11 cellular contexts compared by ENCODE assay signal in the genomic region with DNA sequence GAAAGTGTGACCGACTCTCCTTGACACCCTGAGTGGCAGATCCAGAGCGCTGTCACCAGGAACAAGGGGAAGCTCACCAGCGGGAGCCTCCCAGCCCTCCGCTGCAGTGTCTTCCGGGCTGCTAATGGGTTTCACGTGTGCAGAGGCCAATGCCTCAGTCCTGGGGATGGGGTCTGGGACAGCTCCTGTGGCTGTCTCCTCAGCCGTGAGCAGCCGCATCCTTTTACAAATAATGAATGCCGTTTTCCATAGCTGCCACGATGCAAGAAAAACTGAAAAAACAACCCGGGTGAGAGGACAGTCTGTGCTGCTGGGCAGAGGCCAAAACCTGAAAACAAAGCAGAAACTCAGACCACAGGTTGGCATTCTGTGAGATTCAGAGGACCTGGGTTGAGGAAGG.
A peak's percentile ranks its signal among the peaks of the same experiment; 100 is the strongest.
DNase-seq lines count a peak whose midpoint lies in the region; ATAC-seq and TF ChIP-seq lines count a peak whose summit lies in the region.
"Had no signal": no experiment of that assay in that cellular context is flagged by ENCODE, and none has a peak within 500 bp of the region (broad histone marks: within the 10 kb centered on the region; RNA-seq: fewer than 3 reads in every experiment).

No MANE protein-coding gene starts in this region.

- no peaks in the 10 kb centered on the region for H3K36me3 ChIP-seq in right lobe of liver
- H3K36me3 ChIP-seq in suprapubic skin = no peaks in the 10 kb centered on the region

- H3K27ac ChIP-seq in right lobe of liver (peak overlapping the region in 1 of 3 donors; percentile 5), suprapubic skin (peak overlapping the region; percentile 71), coronary artery (peak overlapping the region in 1 of 2 donors; percentile 42)

- CTCF ChIA-PET in activated CD4-positive, alpha-beta T cell treated with anti-CD3 and anti-CD28 coated beads, Interleukin-2, amount 10 ng/mL, durations not matched to agents 7 days and 5 days (lab: Charles Lee) = no interaction called here
- CTCF ChIA-PET in T-cell (lab: Charles Lee) = interaction anchor here in 1 of 2 donors (1.0 kb wide), 1 partner anchor 196 kb away, joined by 4 read pairs; no protein-coding TSS in a partner anchor

- H3K4me3 Mint-ChIP-seq in activated CD4-positive, alpha-beta T cell treated with anti-CD3 and anti-CD28 coated beads, Interleukin-2, amount 10 ng/mL, durations not matched to agents 7 days and 5 days = no peak overlapping the region
- H3K4me3 Mint-ChIP-seq in T-cell = peak overlapping the region in 1 of 3 donors; percentile 75
- H3K4me3 Mint-ChIP-seq: activated B cell treated with CpG ODN at 0.5 μM for 24 hours had no signal

- no peak for TF ChIP-seq EP300 in suprapubic skin (IDR thresholded peaks at IDR 0.05)

- intact Hi-C loops in right lobe of liver (cut with DNase I) = no loop called here

- H3K36me3 Mint-ChIP-seq in activated CD4-positive, alpha-beta T cell treated with anti-CD3 and anti-CD28 coated beads, Interleukin-2, amount 10 ng/mL, durations not matched to agents 7 days and 5 days (ENCODE audit: low read depth) = no peaks in the 10 kb centered on the region
- no peaks in the 10 kb centered on the region for H3K36me3 Mint-ChIP-seq in T-cell

- H3K9me3 ChIP-seq in right lobe of liver = no peaks in the 10 kb centered on the region
- no peaks in the 10 kb centered on the region for H3K9me3 ChIP-seq in suprapubic skin

- H3K27me3 ChIP-seq in right lobe of liver (no peaks in the 10 kb centered on the region), suprapubic skin (no peaks in the 10 kb centered on the region)

- H3K4me1 Mint-ChIP-seq in activated CD4-positive, alpha-beta T cell treated with anti-CD3 and anti-CD28 coated beads, Interleukin-2, amount 10 ng/mL, durations not matched to agents 7 days and 5 days = peaks cover 38% of the 10 kb centered on the region
- peaks cover 50 to 65% (median 59%) of the 10 kb centered on the region in 3 donors for H3K4me1 Mint-ChIP-seq in T-cell

- H3K27me3 Mint-ChIP-seq in activated CD4-positive, alpha-beta T cell treated with anti-CD3 and anti-CD28 coated beads, Interleukin-2, amount 10 ng/mL, durations not matched to agents 7 days and 5 days = no peaks in the 10 kb centered on the region
- no peaks in the 10 kb centered on the region for H3K27me3 Mint-ChIP-seq in T-cell

- no peak overlapping the region for H3K4me3 ChIP-seq in right lobe of liver
- H3K4me3 ChIP-seq in suprapubic skin = no peak overlapping the region
- H3K4me3 ChIP-seq in coronary artery = no peak overlapping the region

- TF ChIP-seq CTCF in right lobe of liver (IDR thresholded peaks at IDR 0.05) (no peak), suprapubic skin (IDR thresholded peaks at IDR 0.05) (no peak), coronary artery (IDR thresholded peaks at IDR 0.05) (no peak)

- TF ChIP-seq POLR2A in right lobe of liver (IDR thresholded peaks at IDR 0.05) = no peak
- TF ChIP-seq POLR2A in suprapubic skin (IDR thresholded peaks at IDR 0.05) = no peak

- no peaks in the 10 kb centered on the region for H3K9me3 Mint-ChIP-seq in activated CD4-positive, alpha-beta T cell treated with anti-CD3 and anti-CD28 coated beads, Interleukin-2, amount 10 ng/mL, durations not matched to agents 7 days and 5 days
- no peaks in the 10 kb centered on the region for H3K9me3 Mint-ChIP-seq in T-cell
- H3K9me3 Mint-ChIP-seq: activated B cell treated with CpG ODN at 0.5 μM for 24 hours had no signal

- 21% methylated on average over 9 of the region's 11 CpGs for WGBS in right lobe of liver (ENCODE audit: insufficient coverage, low coverage, low lambda C conversion rate, missing lambda C conversion rate)
- 48% methylated on average over 10 of the region's 11 CpGs for WGBS in suprapubic skin

- peak overlapping the region; percentile 43 for H3K27ac Mint-ChIP-seq in activated CD4-positive, alpha-beta T cell treated with anti-CD3 and anti-CD28 coated beads, Interleukin-2, amount 10 ng/mL, durations not matched to agents 7 days and 5 days
- H3K27ac Mint-ChIP-seq in T-cell = peak overlapping the region; percentile 57 to 81
- H3K27ac Mint-ChIP-seq: activated B cell treated with CpG ODN at 0.5 μM for 24 hours had no signal

- no peak for DNase-seq in activated CD4-positive, alpha-beta T cell treated with anti-CD3 and anti-CD28 coated beads, Interleukin-2, amount 10 ng/mL, durations not matched to agents 7 days and 5 days
- DNase-seq in activated CD4-positive, alpha-beta T cell treated with anti-CD3 and anti-CD28 coated beads for 1 hour = no peak
- peak in 1 of 34 experiments; percentile 7 for DNase-seq in T-cell
- peak in 1 of 3 donors; percentile 47 for DNase-seq in right lobe of liver
- DNase-seq in suprapubic skin (ENCODE audit: low spot score in 2 of 2) = no peak
- no peak for DNase-seq in HuH-7 (ENCODE audit: low spot score)
- DNase-seq in NCI-H774 (lab: John Stamatoyannopoulos, UW) = no peak
- DNase-seq in coronary artery (ENCODE audit: low spot score) = no peak
- DNase-seq: activated B cell treated with CpG ODN at 0.5 μM for 24 hours, AML-193 had no signal

- peaks cover 0 to 31% (median 9%) of the 10 kb centered on the region in 4 donors for H3K4me1 ChIP-seq in right lobe of liver
- H3K4me1 ChIP-seq in suprapubic skin = peaks cover 32% of the 10 kb centered on the region

- ATAC-seq in T-cell (replicated peaks in 1 of 4) (peak in 1 of 4 experiments; percentile 9), right lobe of liver (peak in 3 of 4 donors; percentile 23 to 56 (median 42))
- ATAC-seq: Panc1 had no signal

- POLR2A ChIA-PET in activated CD4-positive, alpha-beta T cell treated with anti-CD3 and anti-CD28 coated beads, Interleukin-2, amount 10 ng/mL, durations not matched to agents 7 days and 5 days (lab: Charles Lee) = no interaction called here
- POLR2A ChIA-PET in T-cell (lab: Charles Lee) = no interaction called here
